1 cellular context compared by ENCODE assay signal in genomic region chr2:9380702-9381628, GRCh38.
TF ChIP-seq lines count a peak whose summit lies in the region.

No MANE protein-coding gene starts in this region.

TF ChIP-seq in IMR-90, 13 proteins besides CTCF, POLR2A, EP300 and RAD21 (continued from another document):
- TF ChIP-seq MAZ (IDR thresholded peaks at IDR 0.05; ENCODE audit: borderline replicate concordance, low read depth, low read length) (peak; percentile 26; the same call in 1 of the 2 replicates), RFX5 (IDR thresholded peaks at IDR 0.05; ENCODE audit: low read depth, low read length) (no peak), BHLHE40 (IDR thresholded peaks at IDR 0.05; ENCODE audit: low read depth, low read length) (no peak), MXI1 (IDR thresholded peaks at IDR 0.05; ENCODE audit: borderline replicate concordance, low read depth, low read length) (0 out of 2 replicates have a peak, but pooled peaks have one; percentile 17), FOS (IDR thresholded peaks at IDR 0.05; ENCODE audit: low read depth, low read length) (peak; percentile 78; the same call in 1 of the 2 replicates), ELK1 (IDR thresholded peaks at IDR 0.05; ENCODE audit: borderline replicate concordance, low read depth, low read length) (no peak)
